In genomic region chr19:56120002-56120370, GRCh38 we compare ENCODE assay signal across 2 cellular contexts.
TF ChIP-seq lines count a peak whose summit lies in the region.

No MANE protein-coding gene starts in this region.

TF ChIP-seq in H1, 55 proteins besides CTCF, POLR2A, EP300 and RAD21:
- TF ChIP-seq POU5F1 (IDR thresholded peaks at IDR 0.05; ENCODE audit: low read depth, low read length) (no peak), RBBP5 (IDR thresholded peaks at IDR 0.05; ENCODE audit: borderline replicate concordance, low read depth, low read length) (no peak), TEAD4 (IDR thresholded peaks at IDR 0.05; ENCODE audit: low read depth, low read length) (no peak), EGR1 (IDR thresholded peaks at IDR 0.05; ENCODE audit: borderline replicate concordance, low read depth, low read length) (no peak), FOSL1 (IDR thresholded peaks at IDR 0.05; ENCODE audit: insufficient read depth, low read depth, low read length) (no peak), CHD7 (IDR thresholded peaks at IDR 0.05; ENCODE audit: insufficient replicate concordance, low read length) (no peak), SIRT6 (IDR thresholded peaks at IDR 0.05; ENCODE audit: low read length) (no peak), ATF3 (IDR thresholded peaks at IDR 0.05; ENCODE audit: insufficient read depth, low read depth, low read length) (no peak), CBX8 (IDR thresholded peaks at IDR 0.05; ENCODE audit: borderline replicate concordance, low read depth, low read length) (no peak), ATF2 (IDR thresholded peaks at IDR 0.05; ENCODE audit: low read length) (no peak)

TF ChIP-seq in neural cell, 6 proteins besides CTCF, POLR2A, EP300 and RAD21:
- TF ChIP-seq POLR2AphosphoS5 (IDR thresholded peaks at IDR 0.05) (no peak), TAF1 (IDR thresholded peaks at IDR 0.05; ENCODE audit: low read depth) (no peak), MXI1 (conservative IDR thresholded peaks at IDR 0.05; ENCODE audit: poor library complexity, severe bottlenecking) (no peak), EZH2 (IDR thresholded peaks at IDR 0.05; ENCODE audit: borderline replicate concordance, insufficient read depth, low read length, poor library complexity, severe bottlenecking) (no peak), SMC3 (conservative IDR thresholded peaks at IDR 0.05; ENCODE audit: poor library complexity) (no peak), REST (IDR thresholded peaks at IDR 0.05; ENCODE audit: borderline replicate concordance) (no peak)
